Comparison of ENCODE assay signal across 1 cellular context in the genomic region with DNA sequence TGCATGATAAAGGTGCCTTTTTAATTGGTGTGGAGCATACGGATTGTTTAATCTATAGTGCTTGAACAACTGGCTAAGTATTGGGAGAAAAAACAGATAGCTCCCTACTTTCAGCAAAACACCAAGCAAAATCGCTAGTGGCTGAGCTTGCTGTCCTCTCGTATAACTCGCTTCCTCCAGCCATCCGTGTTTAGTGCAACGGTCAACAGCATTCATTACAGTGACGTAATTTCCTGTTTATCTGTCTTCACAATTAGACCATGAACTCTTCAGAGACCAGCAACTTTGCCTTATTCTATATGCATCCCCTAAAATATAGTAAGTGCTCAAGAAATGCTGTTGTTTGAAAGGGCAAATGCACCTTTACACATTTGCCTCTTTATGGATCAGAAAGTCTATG.
TF ChIP-seq lines count a peak whose summit lies in the region.

No MANE protein-coding gene starts in this region.

TF ChIP-seq in GM23338, 12 proteins besides CTCF, POLR2A, EP300 and RAD21:
- no peak for TF ChIP-seq ETS1 (IDR thresholded peaks at IDR 0.05)
- TF ChIP-seq POLR2AphosphoS5 (IDR thresholded peaks at IDR 0.05; ENCODE audit: low read depth), result no peak
- TF ChIP-seq CREB1 (CRISPR knock-in tag; IDR thresholded peaks at IDR 0.05; ENCODE audit: low read depth), result no peak
- TF ChIP-seq EZH2 (IDR thresholded peaks at IDR 0.05; ENCODE audit: low read depth, unreplicated experiment), result no peak
- TF ChIP-seq, protein P1, sequence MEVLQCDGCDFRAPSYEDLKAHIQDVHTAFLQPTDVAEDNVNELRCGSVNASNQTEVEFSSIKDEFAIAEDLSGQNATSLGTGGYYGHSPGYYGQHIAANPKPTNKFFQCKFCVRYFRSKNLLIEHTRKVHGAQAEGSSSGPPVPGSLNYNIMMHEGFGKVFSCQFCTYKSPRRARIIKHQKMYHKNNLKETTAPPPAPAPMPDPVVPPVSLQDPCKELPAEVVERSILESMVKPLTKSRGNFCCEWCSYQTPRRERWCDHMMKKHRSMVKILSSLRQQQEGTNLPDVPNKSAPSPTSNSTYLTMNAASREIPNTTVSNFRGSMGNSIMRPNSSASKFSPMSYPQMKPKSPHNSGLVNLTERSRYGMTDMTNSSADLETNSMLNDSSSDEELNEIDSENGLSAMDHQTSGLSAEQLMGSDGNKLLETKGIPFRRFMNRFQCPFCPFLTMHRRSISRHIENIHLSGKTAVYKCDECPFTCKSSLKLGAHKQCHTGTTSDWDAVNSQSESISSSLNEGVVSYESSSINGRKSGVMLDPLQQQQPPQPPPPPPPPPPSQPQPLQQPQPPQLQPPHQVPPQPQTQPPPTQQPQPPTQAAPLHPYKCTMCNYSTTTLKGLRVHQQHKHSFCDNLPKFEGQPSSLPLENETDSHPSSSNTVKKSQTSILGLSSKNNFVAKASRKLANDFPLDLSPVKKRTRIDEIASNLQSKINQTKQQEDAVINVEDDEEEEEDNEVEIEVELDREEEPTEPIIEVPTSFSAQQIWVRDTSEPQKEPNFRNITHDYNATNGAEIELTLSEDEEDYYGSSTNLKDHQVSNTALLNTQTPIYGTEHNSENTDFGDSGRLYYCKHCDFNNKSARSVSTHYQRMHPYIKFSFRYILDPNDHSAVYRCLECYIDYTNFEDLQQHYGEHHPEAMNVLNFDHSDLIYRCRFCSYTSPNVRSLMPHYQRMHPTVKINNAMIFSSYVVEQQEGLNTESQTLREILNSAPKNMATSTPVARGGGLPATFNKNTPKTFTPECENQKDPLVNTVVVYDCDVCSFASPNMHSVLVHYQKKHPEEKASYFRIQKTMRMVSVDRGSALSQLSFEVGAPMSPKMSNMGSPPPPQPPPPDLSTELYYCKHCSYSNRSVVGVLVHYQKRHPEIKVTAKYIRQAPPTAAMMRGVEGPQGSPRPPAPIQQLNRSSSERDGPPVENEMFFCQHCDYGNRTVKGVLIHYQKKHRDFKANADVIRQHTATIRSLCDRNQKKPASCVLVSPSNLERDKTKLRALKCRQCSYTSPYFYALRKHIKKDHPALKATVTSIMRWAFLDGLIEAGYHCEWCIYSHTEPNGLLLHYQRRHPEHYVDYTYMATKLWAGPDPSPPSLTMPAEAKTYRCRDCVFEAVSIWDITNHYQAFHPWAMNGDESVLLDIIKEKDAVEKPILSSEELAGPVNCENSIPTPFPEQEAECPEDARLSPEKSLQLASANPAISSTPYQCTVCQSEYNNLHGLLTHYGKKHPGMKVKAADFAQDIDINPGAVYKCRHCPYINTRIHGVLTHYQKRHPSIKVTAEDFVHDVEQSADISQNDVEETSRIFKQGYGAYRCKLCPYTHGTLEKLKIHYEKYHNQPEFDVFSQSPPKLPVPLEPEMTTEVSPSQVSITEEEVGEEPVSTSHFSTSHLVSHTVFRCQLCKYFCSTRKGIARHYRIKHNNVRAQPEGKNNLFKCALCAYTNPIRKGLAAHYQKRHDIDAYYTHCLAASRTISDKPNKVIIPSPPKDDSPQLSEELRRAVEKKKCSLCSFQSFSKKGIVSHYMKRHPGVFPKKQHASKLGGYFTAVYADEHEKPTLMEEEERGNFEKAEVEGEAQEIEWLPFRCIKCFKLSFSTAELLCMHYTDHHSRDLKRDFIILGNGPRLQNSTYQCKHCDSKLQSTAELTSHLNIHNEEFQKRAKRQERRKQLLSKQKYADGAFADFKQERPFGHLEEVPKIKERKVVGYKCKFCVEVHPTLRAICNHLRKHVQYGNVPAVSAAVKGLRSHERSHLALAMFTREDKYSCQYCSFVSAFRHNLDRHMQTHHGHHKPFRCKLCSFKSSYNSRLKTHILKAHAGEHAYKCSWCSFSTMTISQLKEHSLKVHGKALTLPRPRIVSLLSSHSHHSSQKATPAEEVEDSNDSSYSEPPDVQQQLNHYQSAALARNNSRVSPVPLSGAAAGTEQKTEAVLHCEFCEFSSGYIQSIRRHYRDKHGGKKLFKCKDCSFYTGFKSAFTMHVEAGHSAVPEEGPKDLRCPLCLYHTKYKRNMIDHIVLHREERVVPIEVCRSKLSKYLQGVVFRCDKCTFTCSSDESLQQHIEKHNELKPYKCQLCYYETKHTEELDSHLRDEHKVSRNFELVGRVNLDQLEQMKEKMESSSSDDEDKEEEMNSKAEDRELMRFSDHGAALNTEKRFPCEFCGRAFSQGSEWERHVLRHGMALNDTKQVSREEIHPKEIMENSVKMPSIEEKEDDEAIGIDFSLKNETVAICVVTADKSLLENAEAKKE (CRISPR knock-in tag; IDR thresholded peaks at IDR 0.05), result no peak
- TF ChIP-seq EZH2phosphoT487 (IDR thresholded peaks at IDR 0.05; ENCODE audit: unreplicated experiment), result no peak
- TF ChIP-seq, protein P2, sequence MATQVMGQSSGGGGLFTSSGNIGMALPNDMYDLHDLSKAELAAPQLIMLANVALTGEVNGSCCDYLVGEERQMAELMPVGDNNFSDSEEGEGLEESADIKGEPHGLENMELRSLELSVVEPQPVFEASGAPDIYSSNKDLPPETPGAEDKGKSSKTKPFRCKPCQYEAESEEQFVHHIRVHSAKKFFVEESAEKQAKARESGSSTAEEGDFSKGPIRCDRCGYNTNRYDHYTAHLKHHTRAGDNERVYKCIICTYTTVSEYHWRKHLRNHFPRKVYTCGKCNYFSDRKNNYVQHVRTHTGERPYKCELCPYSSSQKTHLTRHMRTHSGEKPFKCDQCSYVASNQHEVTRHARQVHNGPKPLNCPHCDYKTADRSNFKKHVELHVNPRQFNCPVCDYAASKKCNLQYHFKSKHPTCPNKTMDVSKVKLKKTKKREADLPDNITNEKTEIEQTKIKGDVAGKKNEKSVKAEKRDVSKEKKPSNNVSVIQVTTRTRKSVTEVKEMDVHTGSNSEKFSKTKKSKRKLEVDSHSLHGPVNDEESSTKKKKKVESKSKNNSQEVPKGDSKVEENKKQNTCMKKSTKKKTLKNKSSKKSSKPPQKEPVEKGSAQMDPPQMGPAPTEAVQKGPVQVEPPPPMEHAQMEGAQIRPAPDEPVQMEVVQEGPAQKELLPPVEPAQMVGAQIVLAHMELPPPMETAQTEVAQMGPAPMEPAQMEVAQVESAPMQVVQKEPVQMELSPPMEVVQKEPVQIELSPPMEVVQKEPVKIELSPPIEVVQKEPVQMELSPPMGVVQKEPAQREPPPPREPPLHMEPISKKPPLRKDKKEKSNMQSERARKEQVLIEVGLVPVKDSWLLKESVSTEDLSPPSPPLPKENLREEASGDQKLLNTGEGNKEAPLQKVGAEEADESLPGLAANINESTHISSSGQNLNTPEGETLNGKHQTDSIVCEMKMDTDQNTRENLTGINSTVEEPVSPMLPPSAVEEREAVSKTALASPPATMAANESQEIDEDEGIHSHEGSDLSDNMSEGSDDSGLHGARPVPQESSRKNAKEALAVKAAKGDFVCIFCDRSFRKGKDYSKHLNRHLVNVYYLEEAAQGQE (IDR thresholded peaks at IDR 0.05; ENCODE audit: unreplicated experiment), result no peak
- no peak for TF ChIP-seq STAT1 (IDR thresholded peaks at IDR 0.05; ENCODE audit: unreplicated experiment)
- TF ChIP-seq ZNF331 (CRISPR knock-in tag; IDR thresholded peaks at IDR 0.05; ENCODE audit: low read depth), result no peak
- TF ChIP-seq ZNF114 (CRISPR knock-in tag; IDR thresholded peaks at IDR 0.05), result no peak
- no peak for TF ChIP-seq NANOG (IDR thresholded peaks at IDR 0.05; ENCODE audit: borderline replicate concordance)
- no peak for TF ChIP-seq JUNB (IDR thresholded peaks at IDR 0.05; ENCODE audit: unreplicated experiment)
